ENCODE assay signal across 8 cellular contexts in genomic region chr2:175181104-175181876, GRCh38. TPM values are rescaled to one million over a fixed set of nuclear protein-coding genes. Genes with fewer than 3 reads are reported as not detected.
A peak's percentile ranks its signal among the peaks of the same experiment; 100 is the strongest.
DNase-seq lines count a peak whose midpoint lies in the region; ATAC-seq and TF ChIP-seq lines count a peak whose summit lies in the region.

Gene ATP5MC3 (minus strand): TSS chr2:175181710. CDS start chr2:175181393, 317 bp downstream.

- TF ChIP-seq POLR2A in spleen (IDR thresholded peaks at IDR 0.05): no peak

- DNase-seq in AG08395 (ENCODE audit: low spot score) (peak; percentile 99), NCI-H2227 treated with DMSO at 0.1 percent for 48 hours (lab: John Stamatoyannopoulos, UW) (peak; percentile 97), WTC11 (ENCODE audit: low spot score) (peak; percentile 93), cardiac fibroblast (ENCODE audit: low read depth in 2 of 2) (peak; percentile 96 to 97), immature natural killer cell (peak; percentile 88 to 92 (median 91)), spleen (peak; percentile 98)

- peaks cover 0 to 38% (median 26%) of the 10 kb centered on the region in 6 donors for H3K36me3 ChIP-seq in spleen

- H3K4me1 ChIP-seq in spleen: peaks cover 9 to 37% (median 22%) of the 10 kb centered on the region in 6 donors

- H3K4me1 Mint-ChIP-seq in WTC11 (peaks cover 12% of the 10 kb centered on the region), immature natural killer cell (peaks cover 18 to 23% of the 10 kb centered on the region in 2 donors)

- ATAC-seq in GM18873 (IDR thresholded peaks at IDR 0.05; ENCODE audit: low FRiP score, unreplicated experiment) (peak; percentile 76), HG03139 (IDR thresholded peaks at IDR 0.05; ENCODE audit: unreplicated experiment) (peak; percentile 90), WTC11 (peak; percentile 92)

- H3K9me3 ChIP-seq in spleen: no peaks in the 10 kb centered on the region

- peak within 1 kb of the TSS; percentile 77 to 92 (median 88) for H3K27ac ChIP-seq in spleen

- intact Hi-C loops in spleen (cut with DNase I; ENCODE audit: low total_unique reads): no loop called here

- H3K4me3 ChIP-seq in cardiac fibroblast (replicated peaks in 1 of 2; ENCODE audit: low read depth in 2 of 2, low read length in 2 of 2): peak within 1 kb of the TSS; percentile 86 to 97
- peak within 1 kb of the TSS; percentile 65 to 94 (median 86) for H3K4me3 ChIP-seq in spleen

- H3K36me3 Mint-ChIP-seq in WTC11 (peaks cover 37% of the 10 kb centered on the region), immature natural killer cell (peaks cover 0 to 20% (median 11%) of the 10 kb centered on the region in 3 donors)

- WGBS in spleen, 5 donors: 0 to 1% (median 1%) methylated on average over 30 to 53 of the region's 53 CpGs

- peak within 1 kb of the TSS; percentile 78 for H3K27ac Mint-ChIP-seq in WTC11
- peak within 1 kb of the TSS; percentile 82 to 95 (median 88) for H3K27ac Mint-ChIP-seq in immature natural killer cell

- H3K27me3 Mint-ChIP-seq in WTC11 (ENCODE audit: low read depth) (no peaks in the 10 kb centered on the region; the same call in 1 of the 2 replicates), immature natural killer cell (ENCODE audit: low read depth in 3 of 3) (peaks cover 3 to 6% (median 5%) of the 10 kb centered on the region in 3 donors)

- no peaks in the 10 kb centered on the region for H3K27me3 ChIP-seq in spleen (replicated peaks in 1 of 7)

- CTCF ChIA-PET in WTC11 (lab: Charles Lee): interaction anchor here (1.2 kb wide), 1 partner anchor 13 kb away, joined by 3 read pairs; the partner anchor contains the start of gene ATF2

- TF ChIP-seq CTCF in WTC11 (IDR thresholded peaks at IDR 0.05): no peak
- TF ChIP-seq CTCF in cardiac fibroblast (IDR thresholded peaks at IDR 0.05; ENCODE audit: low read depth, low read length): peak; percentile 35
- no peak for TF ChIP-seq CTCF in spleen (IDR thresholded peaks at IDR 0.05 in 8 of 11, conservative IDR thresholded peaks at IDR 0.05 in 3 of 11)

- H3K9me3 Mint-ChIP-seq in WTC11 (peaks cover 7% of the 10 kb centered on the region; the same call in 1 of the 2 replicates), immature natural killer cell (no peaks in the 10 kb centered on the region)

- peak within 1 kb of the TSS; percentile 94 for H3K4me3 Mint-ChIP-seq in WTC11
- H3K4me3 Mint-ChIP-seq in immature natural killer cell: peak within 1 kb of the TSS; percentile 77 to 95 (median 94)

- POLR2A ChIA-PET in WTC11 (lab: Charles Lee): interaction anchor here (3.4 kb wide), 1 partner anchor 13 kb away, joined by 10 read pairs; the partner anchor contains the start of gene ATF2

TF ChIP-seq in WTC11, 78 proteins besides CTCF, POLR2A, EP300 and RAD21 (continues in another document):
- TF ChIP-seq GABPB1 (CRISPR knock-in tag; IDR thresholded peaks at IDR 0.05): peak; percentile 70; the same call in 1 of the 2 replicates
- 0 out of 2 replicates have a peak, but pooled peaks have one; percentile 55 for TF ChIP-seq E2F1 (CRISPR knock-in tag; IDR thresholded peaks at IDR 0.05)
- no peak for TF ChIP-seq ZNF121 (CRISPR knock-in tag; IDR thresholded peaks at IDR 0.05)
- TF ChIP-seq CREM (CRISPR knock-in tag; IDR thresholded peaks at IDR 0.05): peak; percentile 81
- peak; percentile 64 for TF ChIP-seq FOXP4 (CRISPR knock-in tag; IDR thresholded peaks at IDR 0.05)
- 0 out of 2 replicates have a peak, but pooled peaks have one; percentile 28 for TF ChIP-seq E2F5 (CRISPR knock-in tag; IDR thresholded peaks at IDR 0.05)
- no peak for TF ChIP-seq IRF2 (CRISPR knock-in tag; IDR thresholded peaks at IDR 0.05; ENCODE audit: borderline replicate concordance, low read depth)
- no peak for TF ChIP-seq IRF1 (CRISPR knock-in tag; IDR thresholded peaks at IDR 0.05)
- no peak for TF ChIP-seq AFF4 (CRISPR knock-in tag; IDR thresholded peaks at IDR 0.05; ENCODE audit: borderline replicate concordance)
- no peak for TF ChIP-seq EMX1 (CRISPR knock-in tag; IDR thresholded peaks at IDR 0.05)
- peak; percentile 99 for TF ChIP-seq ESRRA (CRISPR knock-in tag; IDR thresholded peaks at IDR 0.05; ENCODE audit: borderline replicate concordance)

RNA-seq across cellular contexts. Expression of gene ATP5MC3, which starts in this region (rescaled TPM):
- 332 to 370 TPM (median 341 TPM) in 3 replicates for total RNA-seq in WTC11 (2021)
- polyA plus RNA-seq in immature natural killer cell: 100 to 1,000 TPM; 377 to 560 (median 464) TPM
- total RNA-seq in spleen: 100 to 1,000 TPM in 3 of 7 donors, 10 to 100 TPM in 4; 53.4 to 124 (median 96.3) TPM
- 100 to 1,000 TPM; 123 to 195 (median 188) TPM for polyA plus RNA-seq in spleen

Comparison
In these comparisons a context has a peak if more than half of its experiments do, and no peak if none do; other contexts are left out.
1. Peak in every context shown above with its lines: DNase-seq, ATAC-seq, H3K4me3 ChIP-seq and H3K27ac ChIP-seq.